Comparison of ENCODE assay signal across 13 cellular contexts in genomic region chr11:13984616-13985474, GRCh38. TPM values are rescaled to one million over a fixed set of nuclear protein-coding genes. Genes with fewer than 3 reads are reported as not detected.
DNase-seq lines count a peak whose midpoint lies in the region; ATAC-seq and TF ChIP-seq lines count a peak whose summit lies in the region.
"Had no signal": no experiment of that assay in that cellular context is flagged by ENCODE, and none has a peak within 500 bp of the region (broad histone marks: within the 10 kb centered on the region; RNA-seq: fewer than 3 reads in every experiment).

No MANE protein-coding gene starts in this region.

- H3K9me3 ChIP-seq in SK-N-SH = no peaks in the 10 kb centered on the region
- H3K9me3 ChIP-seq in ascending aorta = no peaks in the 10 kb centered on the region
- no peaks in the 10 kb centered on the region for H3K9me3 ChIP-seq in hepatocyte (ENCODE audit: low read depth)
- H3K9me3 ChIP-seq in uterus = no peaks in the 10 kb centered on the region
- H3K9me3 ChIP-seq: tibial artery had no signal

- H3K9me2 ChIP-seq in SK-N-SH (no peaks in the 10 kb centered on the region), hepatocyte (replicated peaks; ENCODE audit: insufficient read depth) (no peaks in the 10 kb centered on the region)

- DNase-seq in SK-N-SH (peak; percentile 31), ascending aorta (ENCODE audit: low spot score in 2 of 2) (no peak), hepatocyte (ENCODE audit: low spot score) (peak; percentile 54), uterus (no peak), hepatic stellate cell (ENCODE audit: low spot score) (no peak)
- no peak for DNase-seq in activated naive CD4-positive, alpha-beta T cell treated with anti-CD3 and anti-CD28 coated beads, Interleukin-2, amount 10 ng/mL, durations not matched to agents 7 days and 5 days
- DNase-seq: 8988T; activated naive CD8-positive, alpha-beta T cell treated with anti-CD3 and anti-CD28 coated beads, Interleukin-2, amount 50 U/mL, for 24 hours; DMS53; effector CD8-positive, alpha-beta T cell; tibial artery had no signal

- H3K4me2 ChIP-seq in SK-N-SH = no peak overlapping the region
- H3K4me2 ChIP-seq in hepatocyte = no peak overlapping the region

- H3K36me3 ChIP-seq in SK-N-SH (replicated peaks in 1 of 2; ENCODE audit: control insufficient read depth in 1 of 2, insufficient read depth in 2 of 2, low read length in 1 of 2) = no peaks in the 10 kb centered on the region
- H3K36me3 ChIP-seq in ascending aorta = no peaks in the 10 kb centered on the region
- no peaks in the 10 kb centered on the region for H3K36me3 ChIP-seq in hepatocyte (replicated peaks; ENCODE audit: insufficient read depth, low read depth)
- H3K36me3 ChIP-seq in uterus = no peaks in the 10 kb centered on the region
- H3K36me3 ChIP-seq: tibial artery had no signal

- H3K27ac Mint-ChIP-seq in activated naive CD4-positive, alpha-beta T cell treated with anti-CD3 and anti-CD28 coated beads, Interleukin-2, amount 10 ng/mL, durations not matched to agents 7 days and 5 days = no peak overlapping the region
- H3K27ac Mint-ChIP-seq: activated naive CD8-positive, alpha-beta T cell treated with anti-CD3 and anti-CD28 coated beads, Interleukin-2, amount 50 U/mL, for 24 hours had no signal

- H3K36me3 Mint-ChIP-seq in activated naive CD4-positive, alpha-beta T cell treated with anti-CD3 and anti-CD28 coated beads, Interleukin-2, amount 10 ng/mL, durations not matched to agents 7 days and 5 days = peaks cover 6% of the 10 kb centered on the region

- no peak for TF ChIP-seq POLR2A in uterus (IDR thresholded peaks at IDR 0.05)

- no peaks in the 10 kb centered on the region for H3K9me3 Mint-ChIP-seq in activated naive CD4-positive, alpha-beta T cell treated with anti-CD3 and anti-CD28 coated beads, Interleukin-2, amount 10 ng/mL, durations not matched to agents 7 days and 5 days
- H3K9me3 Mint-ChIP-seq: activated naive CD8-positive, alpha-beta T cell treated with anti-CD3 and anti-CD28 coated beads, Interleukin-2, amount 50 U/mL, for 24 hours had no signal

- no peak overlapping the region for H3K9ac ChIP-seq in SK-N-SH

- H3K27me3 Mint-ChIP-seq in activated naive CD4-positive, alpha-beta T cell treated with anti-CD3 and anti-CD28 coated beads, Interleukin-2, amount 10 ng/mL, durations not matched to agents 7 days and 5 days = peaks cover 14% of the 10 kb centered on the region
- H3K27me3 Mint-ChIP-seq: activated naive CD8-positive, alpha-beta T cell treated with anti-CD3 and anti-CD28 coated beads, Interleukin-2, amount 50 U/mL, for 24 hours had no signal

- H4K20me1 ChIP-seq in SK-N-SH (ENCODE audit: insufficient read depth) (no peaks in the 10 kb centered on the region), hepatocyte (ENCODE audit: insufficient read depth, poor library complexity, severe bottlenecking) (no peaks in the 10 kb centered on the region)

- H3K27me3 ChIP-seq in SK-N-SH (ENCODE audit: insufficient read depth) = no peaks in the 10 kb centered on the region
- no peaks in the 10 kb centered on the region for H3K27me3 ChIP-seq in ascending aorta
- H3K27me3 ChIP-seq in hepatocyte = no peaks in the 10 kb centered on the region
- H3K27me3 ChIP-seq in uterus = no peaks in the 10 kb centered on the region
- H3K27me3 ChIP-seq: tibial artery had no signal

- H3F3A ChIP-seq in SK-N-SH (replicated peaks; ENCODE audit: insufficient read depth) = no peaks in the 10 kb centered on the region

- ATAC-seq in SK-N-SH treated with all-trans-retinoic acid at 6 μM for 48 hours = no peak; the same call in 2 of the 3 replicates
- no peak for ATAC-seq in HG03175 (IDR thresholded peaks at IDR 0.05; ENCODE audit: unreplicated experiment)
- ATAC-seq: activated naive CD8-positive, alpha-beta T cell treated with anti-CD3 and anti-CD28 coated beads, Interleukin-2, amount 50 U/mL, for 24 hours had no signal

- TF ChIP-seq RAD21 in SK-N-SH (IDR thresholded peaks at IDR 0.05; ENCODE audit: low read length) = no peak

- intact Hi-C loops in ascending aorta (cut with DNase I) (no loop called here), uterus (cut with DNase I; ENCODE audit: low total_unique reads) (no loop called here)

- H3K4me1 Mint-ChIP-seq in activated naive CD4-positive, alpha-beta T cell treated with anti-CD3 and anti-CD28 coated beads, Interleukin-2, amount 10 ng/mL, durations not matched to agents 7 days and 5 days = no peaks in the 10 kb centered on the region
- H3K4me1 Mint-ChIP-seq: activated naive CD8-positive, alpha-beta T cell treated with anti-CD3 and anti-CD28 coated beads, Interleukin-2, amount 50 U/mL, for 24 hours had no signal

- no peak for TF ChIP-seq CTCF in SK-N-SH (IDR thresholded peaks at IDR 0.05)
- TF ChIP-seq CTCF in ascending aorta (IDR thresholded peaks at IDR 0.05) = no peak
- TF ChIP-seq CTCF in hepatocyte (IDR thresholded peaks at IDR 0.05; ENCODE audit: poor library complexity) = no peak
- no peak for TF ChIP-seq CTCF in uterus (IDR thresholded peaks at IDR 0.05)

- H3K79me2 ChIP-seq in SK-N-SH (ENCODE audit: insufficient read depth) (no peaks in the 10 kb centered on the region), hepatocyte (peaks cover 17% of the 10 kb centered on the region)

- CTCF ChIA-PET in SK-N-SH (lab: Yijun Ruan, JAX) = interaction anchor here (1.0 to 2.4 kb wide), 2 partner anchors 11 to 15 kb away, joined by 3 to 12 read pairs; no protein-coding TSS in a partner anchor
- CTCF ChIA-PET in activated naive CD4-positive, alpha-beta T cell treated with anti-CD3 and anti-CD28 coated beads, Interleukin-2, amount 10 ng/mL, durations not matched to agents 7 days and 5 days (lab: Charles Lee) = no interaction called here

- WGBS in SK-N-SH (ENCODE audit: low lambda C conversion rate) = 40% methylated on average over 4 of the region's 4 CpGs
- 48% methylated on average over 4 of the region's 4 CpGs for WGBS in hepatocyte (ENCODE audit: low lambda C conversion rate, missing lambda C conversion rate)

- POLR2A ChIA-PET in SK-N-SH (lab: Yijun Ruan, JAX) = no interaction called here

- TF ChIP-seq EP300 in SK-N-SH (IDR thresholded peaks at IDR 0.05; ENCODE audit: borderline replicate concordance in 1 of 2, low read depth in 1 of 2, low read length in 1 of 2) = no peak

- H3K4me3 ChIP-seq in SK-N-SH (ENCODE audit: low read depth in 2 of 2, low read length in 1 of 2) = no peak overlapping the region
- H3K4me3 ChIP-seq in ascending aorta = no peak overlapping the region
- no peak overlapping the region for H3K4me3 ChIP-seq in hepatocyte
- H3K4me3 ChIP-seq in uterus = no peak overlapping the region
- H3K4me3 ChIP-seq: tibial artery had no signal

- no peak overlapping the region for H3K27ac ChIP-seq in SK-N-SH (ENCODE audit: low read depth in 2 of 2, low read length in 1 of 2)
- H3K27ac ChIP-seq in ascending aorta = peak overlapping the region; percentile 65 to 73
- peak overlapping the region; percentile 69 for H3K27ac ChIP-seq in hepatocyte
- peak overlapping the region; percentile 32 to 77 for H3K27ac ChIP-seq in uterus

- H3K4me1 ChIP-seq in SK-N-SH (ENCODE audit: control insufficient read depth in 1 of 2, insufficient read depth in 2 of 2, low read depth in 1 of 2, low read length in 1 of 2) (no peaks in the 10 kb centered on the region), ascending aorta (peaks cover 3 to 15% of the 10 kb centered on the region in 2 donors), hepatocyte (ENCODE audit: insufficient read depth) (peaks cover 6% of the 10 kb centered on the region), uterus (peaks cover 3 to 5% of the 10 kb centered on the region in 2 donors)

- H2AFZ ChIP-seq in SK-N-SH (ENCODE audit: low read depth) (no peak overlapping the region), hepatocyte (no peak overlapping the region)

- H3K4me3 Mint-ChIP-seq in activated naive CD4-positive, alpha-beta T cell treated with anti-CD3 and anti-CD28 coated beads, Interleukin-2, amount 10 ng/mL, durations not matched to agents 7 days and 5 days = no peak overlapping the region
- H3K4me3 Mint-ChIP-seq: activated naive CD8-positive, alpha-beta T cell treated with anti-CD3 and anti-CD28 coated beads, Interleukin-2, amount 50 U/mL, for 24 hours had no signal

TF ChIP-seq in SK-N-SH, 30 proteins besides CTCF, POLR2A, EP300 and RAD21:
- TF ChIP-seq GATA2 (CRISPR knock-in tag; IDR thresholded peaks at IDR 0.05) (peak; percentile 66), GABPA (IDR thresholded peaks at IDR 0.05; ENCODE audit: low read depth) (no peak)

TF ChIP-seq in SK-N-SH treated with all-trans-retinoic acid at 6 μM for 48 hours, 23 proteins besides CTCF, POLR2A, EP300 and RAD21:
- TF ChIP-seq BACH2 (CRISPR knock-in tag; IDR thresholded peaks at IDR 0.05; ENCODE audit: borderline replicate concordance) = no peak
- TF ChIP-seq OSR1 (CRISPR knock-in tag; IDR thresholded peaks at IDR 0.05) = no peak
- no peak for TF ChIP-seq TOX (CRISPR knock-in tag; IDR thresholded peaks at IDR 0.05; ENCODE audit: borderline replicate concordance)
- TF ChIP-seq SNAI2 (CRISPR knock-in tag; IDR thresholded peaks at IDR 0.05) = no peak
- TF ChIP-seq RARB (CRISPR knock-in tag; IDR thresholded peaks at IDR 0.05) = no peak
- TF ChIP-seq ZNF70 (CRISPR knock-in tag; IDR thresholded peaks at IDR 0.05) = no peak
- TF ChIP-seq PPARA (CRISPR knock-in tag; IDR thresholded peaks at IDR 0.05; ENCODE audit: borderline replicate concordance) = no peak
- TF ChIP-seq ZC3H10 (CRISPR knock-in tag; IDR thresholded peaks at IDR 0.05) = no peak
- no peak for TF ChIP-seq ZFP3 (CRISPR knock-in tag; IDR thresholded peaks at IDR 0.05)

RNA-seq across cellular contexts. Expression of gene SPON1, which starts 22.3 kb away (rescaled TPM):
- not detected in 2 replicates for polyA plus RNA-seq in SK-N-SH (2012; rRNA removed)
- not detected in 2 replicates for polyA plus RNA-seq in SK-N-SH (2012; cell fraction: cytosol; rRNA removed)
- 0.01 TPM in 1 of 2 replicates, not detected in the other for polyA plus RNA-seq in SK-N-SH (2012; cell fraction: nucleus; rRNA removed)
- total RNA-seq in ascending aorta = 37.8 TPM
- total RNA-seq in hepatocyte = 73.1 and 82.8 TPM in 2 replicates
- polyA plus RNA-seq in hepatocyte = 34.5 and 47.8 TPM in 2 replicates
- 100 to 1,000 TPM in 1 of 4 donors, 10 to 100 TPM in 3; 18.8 to 139 (median 28.8) TPM for total RNA-seq in uterus

Comparison
In these comparisons a context has a peak if more than half of its experiments do, and no peak if none do; other contexts are left out.
1. DNase-seq: peak in SK-N-SH (single experiment) and hepatocyte (single experiment); none in ascending aorta (0 of 2), uterus (0 of 2), hepatic stellate cell (single experiment) and activated naive CD4-positive, alpha-beta T cell treated with anti-CD3 and anti-CD28 coated beads, Interleukin-2, amount 10 ng/mL, durations not matched to agents 7 days and 5 days (single experiment).
2. H3K27ac ChIP-seq: peak in ascending aorta (2 of 2), hepatocyte (single experiment) and uterus (2 of 2); none in SK-N-SH (0 of 2).